In genomic region chr16:66846266-66846665, GRCh38 we compare ENCODE assay signal across 1 cellular context.
TF ChIP-seq lines count a peak whose summit lies in the region.

No MANE protein-coding gene starts in this region.

TF ChIP-seq in K562, 482 proteins besides CTCF, POLR2A, EP300 and RAD21:
- peak; percentile 49 for TF ChIP-seq RBM25 (IDR thresholded peaks at IDR 0.05; ENCODE audit: low read depth, low read length, severe bottlenecking)
- TF ChIP-seq PYGO2 (tag; IDR thresholded peaks at IDR 0.05) = no peak
- TF ChIP-seq KDM1A (IDR thresholded peaks at IDR 0.05) = peak in 1 of 2 experiments; percentile 9; a peak in 1 of 4 replicates
TF ChIP-seq in K562: peak in this region for 2.
